Comparison of ENCODE assay signal across 34 cellular contexts in genomic region chr13:92365904-92366303, GRCh38.
"Had no signal": no experiment of that assay in that cellular context is flagged by ENCODE, and none has a peak within 500 bp of the region (broad histone marks: within the 10 kb centered on the region; RNA-seq: fewer than 3 reads in every experiment).

No MANE protein-coding gene starts in this region.

- ATAC-seq: activated naive CD4-positive, alpha-beta T cell treated with anti-CD3 and anti-CD28 coated beads, Interleukin-2, amount 50 U/mL, for 72 hours; activated naive CD8-positive, alpha-beta T cell treated with anti-CD3 and anti-CD28 coated beads, Interleukin-2, amount 50 U/mL, for 24 hours; activated T-cell treated with anti-CD3 and anti-CD28 coated beads, Interleukin-2, amount 50 U/mL, for 4 hours; activated T-cell treated with anti-CD3 and anti-CD28 coated beads, Interleukin-2, amount 50 U/mL, for 72 hours; activated T-helper 17 cell treated with anti-CD3 and anti-CD28 coated beads, Interleukin-2, amount 50 U/mL, for 72 hours; body of pancreas had no signal

- H3K9me3 ChIP-seq: adrenal gland, ascending aorta, body of pancreas had no signal

- H3K4me1 ChIP-seq: adrenal gland, ascending aorta, body of pancreas, breast epithelium had no signal

- H3K27ac ChIP-seq: adrenal gland, ascending aorta, body of pancreas, brain microvascular endothelial cell, breast epithelium, cardiac muscle cell had no signal

- FAIRE-seq: astrocyte, bronchial epithelial cell had no signal

- H3K27me3 ChIP-seq: adrenal gland, ascending aorta, body of pancreas, brain microvascular endothelial cell, breast epithelium, cardiac muscle cell had no signal

- H3K36me3 ChIP-seq: adrenal gland, ascending aorta, brain microvascular endothelial cell, breast epithelium, cardiac muscle cell had no signal

- H3K4me3 ChIP-seq: adrenal gland, ascending aorta, body of pancreas, breast epithelium, cardiac muscle cell had no signal

- DNase-seq: activated effector memory CD4-positive, alpha-beta T cell treated with anti-CD3 and anti-CD28 coated beads, Interleukin-2, amount 50 U/mL, for 16 hours; activated effector memory CD4-positive, alpha-beta T cell treated with Interleukin-2 at 50 U/mL for 16 hours; activated gamma-delta T cell; activated gamma-delta T cell treated with Interleukin-2 at 50 U/mL for 16 hours; activated naive CD4-positive, alpha-beta T cell; activated naive CD4-positive, alpha-beta T cell treated with anti-CD3 and anti-CD28 coated beads for 36 hours; activated naive CD4-positive, alpha-beta T cell treated with anti-CD3 and anti-CD28 coated beads, Interleukin-2, amount 10 ng/mL, durations not matched to agents 7 days and 5 days; activated naive CD4-positive, alpha-beta T cell treated with anti-CD3 and anti-CD28 coated beads, Interleukin-2, amount 50 U/mL, for 16 hours; activated naive CD4-positive, alpha-beta T cell treated with Interleukin-2 at 50 U/mL for 16 hours; activated naive CD8-positive, alpha-beta T cell treated with anti-CD3 and anti-CD28 coated beads for 36 hours; activated naive CD8-positive, alpha-beta T cell treated with anti-CD3 and anti-CD28 coated beads, Interleukin-2, amount 10 ng/mL, durations not matched to agents 7 days and 5 days; activated naive CD8-positive, alpha-beta T cell treated with anti-CD3 and anti-CD28 coated beads, Interleukin-2, amount 50 U/mL, for 24 hours; activated T-cell treated with anti-CD3 and anti-CD28 coated beads, Interleukin-2, amount 50 U/mL, for 1 hour; activated T-cell treated with anti-CD3 and anti-CD28 coated beads, Interleukin-2, amount 50 U/mL, for 24 hours; activated T-cell treated with anti-CD3 and anti-CD28 coated beads, Interleukin-2, amount 50 U/mL, for 4 hours; activated T-cell treated with anti-CD3 and anti-CD28 coated beads, Interleukin-2, amount 50 U/mL, for 48 hours; activated T-cell treated with anti-CD3 and anti-CD28 coated beads, Interleukin-2, amount 50 U/mL, for 72 hours; adrenal gland; amniotic stem cell; amygdala; anterior cingulate cortex; aorta; body of pancreas; brain microvascular endothelial cell; caudate nucleus; central memory CD4-positive, alpha-beta T cell; cerebellar nuclear complex had no signal
